Comparison of ENCODE assay signal across 10 cellular contexts in genomic region chr11:18722293-18722637, GRCh38. TPM values are rescaled to one million over a fixed set of nuclear protein-coding genes. Genes with fewer than 3 reads are reported as not detected.
A peak's percentile ranks its signal among the peaks of the same experiment; 100 is the strongest.
DNase-seq lines count a peak whose midpoint lies in the region; ATAC-seq and TF ChIP-seq lines count a peak whose summit lies in the region.
"Had no signal": no experiment of that assay in that cellular context is flagged by ENCODE, and none has a peak within 500 bp of the region (broad histone marks: within the 10 kb centered on the region; RNA-seq: fewer than 3 reads in every experiment).

No MANE protein-coding gene starts in this region.

- H4K20me1 ChIP-seq in smooth muscle cell (ENCODE audit: low read depth), result no peaks in the 10 kb centered on the region

- no peaks in the 10 kb centered on the region for H3K36me3 Mint-ChIP-seq in activated CD8-positive, alpha-beta T cell treated with anti-CD3 and anti-CD28 coated beads for 36 hours (ENCODE audit: low read depth)
- no peaks in the 10 kb centered on the region for H3K36me3 Mint-ChIP-seq in activated CD8-positive, alpha-beta T cell treated with anti-CD3 and anti-CD28 coated beads, Interleukin-2, amount 10 ng/mL, durations not matched to agents 7 days and 5 days (ENCODE audit: low read depth)

- H3K79me2 ChIP-seq in smooth muscle cell (ENCODE audit: low read depth), result no peaks in the 10 kb centered on the region

- no peaks in the 10 kb centered on the region for H3K27me3 Mint-ChIP-seq in activated CD8-positive, alpha-beta T cell treated with anti-CD3 and anti-CD28 coated beads for 36 hours
- peaks cover 11% of the 10 kb centered on the region for H3K27me3 Mint-ChIP-seq in activated CD8-positive, alpha-beta T cell treated with anti-CD3 and anti-CD28 coated beads, Interleukin-2, amount 10 ng/mL, durations not matched to agents 7 days and 5 days (ENCODE audit: low read depth)

- POLR2A ChIA-PET in activated CD8-positive, alpha-beta T cell treated with anti-CD3 and anti-CD28 coated beads for 36 hours (lab: Charles Lee), result interaction anchor here (0.7 to 1.3 kb wide), 6 partner anchors 9 to 326 kb away, joined by 3 to 6 read pairs (median 4); partner anchors contain the start of gene SPTY2D1
- POLR2A ChIA-PET in activated CD8-positive, alpha-beta T cell treated with anti-CD3 and anti-CD28 coated beads, Interleukin-2, amount 10 ng/mL, durations not matched to agents 7 days and 5 days (lab: Charles Lee), result interaction anchor here (1.6 kb wide), 1 partner anchor 195 kb away, joined by 6 read pairs; the partner anchor contains the start of gene TSG101

- peak overlapping the region; percentile 89 for H3K4me2 ChIP-seq in smooth muscle cell

- H3K36me3 ChIP-seq in smooth muscle cell (ENCODE audit: low read depth), result no peaks in the 10 kb centered on the region
- H3K36me3 ChIP-seq: WERI-Rb-1 had no signal

- H3F3A ChIP-seq in smooth muscle cell (ENCODE audit: low read depth), result peaks cover 7% of the 10 kb centered on the region

- peak overlapping the region in 32 of 59 donors; percentile 50 to 78 (median 66) for H3K4me3 ChIP-seq in dorsolateral prefrontal cortex
- peak overlapping the region; percentile 64 for H3K4me3 ChIP-seq in smooth muscle cell

- H3K4me1 Mint-ChIP-seq in activated CD8-positive, alpha-beta T cell treated with anti-CD3 and anti-CD28 coated beads for 36 hours (ENCODE audit: low read depth), result no peaks in the 10 kb centered on the region
- peaks cover 12% of the 10 kb centered on the region for H3K4me1 Mint-ChIP-seq in activated CD8-positive, alpha-beta T cell treated with anti-CD3 and anti-CD28 coated beads, Interleukin-2, amount 10 ng/mL, durations not matched to agents 7 days and 5 days (ENCODE audit: low read depth)

- no peak for DNase-seq in activated CD8-positive, alpha-beta T cell treated with anti-CD3 and anti-CD28 coated beads for 36 hours
- DNase-seq in activated CD8-positive, alpha-beta T cell treated with anti-CD3 and anti-CD28 coated beads, Interleukin-2, amount 10 ng/mL, durations not matched to agents 7 days and 5 days, result no peak
- DNase-seq in dorsolateral prefrontal cortex (no peak), smooth muscle cell (lab: John Stamatoyannopoulos, UW; ENCODE audit: unreplicated experiment) (no peak), EL (no peak), NCI-H1417 (lab: John Stamatoyannopoulos, UW) (no peak)
- DNase-seq: cortex of kidney had no signal

- WGBS in smooth muscle cell (ENCODE audit: low lambda C conversion rate), result 54% methylated on average over 1 of the region's 1 CpG

- no peak for ATAC-seq in activated CD8-positive, alpha-beta T cell treated with anti-CD3 and anti-CD28 coated beads for 36 hours
- no peak for ATAC-seq in activated CD8-positive, alpha-beta T cell treated with anti-CD3 and anti-CD28 coated beads, Interleukin-2, amount 10 ng/mL, durations not matched to agents 7 days and 5 days
- ATAC-seq in HG03280 (IDR thresholded peaks at IDR 0.05; ENCODE audit: unreplicated experiment) (peak; percentile 17), HG03139 (IDR thresholded peaks at IDR 0.05; ENCODE audit: unreplicated experiment) (no peak)

- no peaks in the 10 kb centered on the region for H3K9me3 ChIP-seq in smooth muscle cell (replicated peaks; ENCODE audit: low read depth)

- peak; percentile 60 for TF ChIP-seq CTCF in activated CD8-positive, alpha-beta T cell treated with anti-CD3 and anti-CD28 coated beads for 36 hours (IDR thresholded peaks at IDR 0.05)
- TF ChIP-seq CTCF in dorsolateral prefrontal cortex (IDR thresholded peaks at IDR 0.05 in 54 of 56, conservative IDR thresholded peaks at IDR 0.05 in 2 of 56; ENCODE audit: low read depth in 1 of 56, partially characterized antibody in 56 of 56), result peak in 8 of 56 donors; percentile 2 to 36 (median 10)
- TF ChIP-seq CTCF in smooth muscle cell (IDR thresholded peaks at IDR 0.05; ENCODE audit: borderline replicate concordance, insufficient read depth, poor library complexity, severe bottlenecking), result no peak

- peaks cover 3% of the 10 kb centered on the region for H3K4me1 ChIP-seq in smooth muscle cell (ENCODE audit: low read depth)

- H3K4me3 Mint-ChIP-seq in activated CD8-positive, alpha-beta T cell treated with anti-CD3 and anti-CD28 coated beads for 36 hours, result peak overlapping the region; percentile 76
- no peak overlapping the region for H3K4me3 Mint-ChIP-seq in activated CD8-positive, alpha-beta T cell treated with anti-CD3 and anti-CD28 coated beads, Interleukin-2, amount 10 ng/mL, durations not matched to agents 7 days and 5 days

- H3K9ac ChIP-seq in smooth muscle cell (ENCODE audit: low read depth), result no peak overlapping the region

- no peaks in the 10 kb centered on the region for H3K9me3 Mint-ChIP-seq in activated CD8-positive, alpha-beta T cell treated with anti-CD3 and anti-CD28 coated beads for 36 hours
- no peaks in the 10 kb centered on the region for H3K9me3 Mint-ChIP-seq in activated CD8-positive, alpha-beta T cell treated with anti-CD3 and anti-CD28 coated beads, Interleukin-2, amount 10 ng/mL, durations not matched to agents 7 days and 5 days (ENCODE audit: insufficient read depth)

- H3K27ac Mint-ChIP-seq in activated CD8-positive, alpha-beta T cell treated with anti-CD3 and anti-CD28 coated beads for 36 hours, result no peak overlapping the region
- H3K27ac Mint-ChIP-seq in activated CD8-positive, alpha-beta T cell treated with anti-CD3 and anti-CD28 coated beads, Interleukin-2, amount 10 ng/mL, durations not matched to agents 7 days and 5 days, result no peak overlapping the region

- intact Hi-C loops in activated CD8-positive, alpha-beta T cell treated with anti-CD3 and anti-CD28 coated beads for 36 hours (cut with micrococcal nuclease), result no loop called here
- intact Hi-C loops in dorsolateral prefrontal cortex (cut with DNase I), result no loop called here

- CTCF ChIA-PET in activated CD8-positive, alpha-beta T cell treated with anti-CD3 and anti-CD28 coated beads for 36 hours (lab: Charles Lee), result interaction anchor here (0.6 to 3.8 kb wide), 50 partner anchors 9 to 624 kb away, joined by 3 to 51 read pairs (median 6); partner anchors contain the start of genes SPTY2D1, TMEM86A, TSG101 and UEVLD
- CTCF ChIA-PET in activated CD8-positive, alpha-beta T cell treated with anti-CD3 and anti-CD28 coated beads, Interleukin-2, amount 10 ng/mL, durations not matched to agents 7 days and 5 days (lab: Charles Lee), result interaction anchor here (0.6 to 3.9 kb wide), 59 partner anchors 8 to 675 kb away, joined by 3 to 42 read pairs (median 4); partner anchors contain the start of genes LDHA, SAAL1, SPTY2D1 and TMEM86A

- peak overlapping the region; percentile 89 for H2AFZ ChIP-seq in smooth muscle cell (ENCODE audit: low read depth)

- H3K27ac ChIP-seq in dorsolateral prefrontal cortex, result peak overlapping the region in 16 of 59 donors; percentile 2 to 80 (median 66)
- no peak overlapping the region for H3K27ac ChIP-seq in smooth muscle cell (ENCODE audit: low read depth)

- H3K27me3 ChIP-seq in dorsolateral prefrontal cortex (peaks cover 0 to 11% (median 0%) of the 10 kb centered on the region in 45 donors), smooth muscle cell (ENCODE audit: low read depth) (no peaks in the 10 kb centered on the region)

RNA-seq across cellular contexts. Expression of gene IGSF22, which starts 3.7 kb away (rescaled TPM):
- 1 to 10 TPM in 1 of 2 experiments, under 1 TPM in 1; 0.43 to 1.4 TPM for total RNA-seq in activated CD8-positive, alpha-beta T cell treated with anti-CD3 and anti-CD28 coated beads for 36 hours
- not detected for total RNA-seq in activated CD8-positive, alpha-beta T cell treated with anti-CD3 and anti-CD28 coated beads, Interleukin-2, amount 10 ng/mL, durations not matched to agents 7 days and 5 days
- total RNA-seq in dorsolateral prefrontal cortex (1 to 10 TPM in 106 of 120 experiments, under 1 TPM in 14; 0.46 to 6.3 (median 2.3) TPM), smooth muscle cell (0.09 TPM in 1 of 2 replicates, not detected in the other)
- not detected in 2 replicates for polyA plus RNA-seq in smooth muscle cell

RNA-seq across cellular contexts. Expression of gene TMEM86A, which starts 23.7 kb away (rescaled TPM):
- total RNA-seq in activated CD8-positive, alpha-beta T cell treated with anti-CD3 and anti-CD28 coated beads for 36 hours, result under 1 TPM; 0.11 to 0.34 TPM
- under 1 TPM; 0.26 to 0.52 TPM for total RNA-seq in activated CD8-positive, alpha-beta T cell treated with anti-CD3 and anti-CD28 coated beads, Interleukin-2, amount 10 ng/mL, durations not matched to agents 7 days and 5 days
- total RNA-seq in dorsolateral prefrontal cortex (10 to 100 TPM in 69 of 120 experiments, 1 to 10 TPM in 51; 4.9 to 18.5 (median 10.7) TPM), smooth muscle cell (1.2 and 2.0 TPM in 2 replicates)
- polyA plus RNA-seq in smooth muscle cell, result 2.0 and 2.6 TPM in 2 replicates
